ENCODE assay signal across 19 cellular contexts in genomic region chr7:17915796-17916195, GRCh38.
"Had no signal": no experiment of that assay in that cellular context is flagged by ENCODE, and none has a peak within 500 bp of the region (broad histone marks: within the 10 kb centered on the region; RNA-seq: fewer than 3 reads in every experiment).

No MANE protein-coding gene starts in this region.

- H3K27ac ChIP-seq: colonic mucosa, hepatocyte, right atrium auricular region, sigmoid colon, tibial artery, upper lobe of right lung, vagina had no signal

- H3K4me1 ChIP-seq: colonic mucosa, upper lobe of right lung had no signal

- H3K4me3 ChIP-seq: colonic mucosa, hepatocyte, right atrium auricular region, sigmoid colon, smooth muscle cell, tibial artery, upper lobe of right lung, vagina had no signal

- FAIRE-seq: endothelial cell of umbilical vein had no signal

- H3K27me3 ChIP-seq: colonic mucosa, hepatocyte, right atrium auricular region, sigmoid colon, tibial artery, upper lobe of right lung, vagina had no signal

- DNase-seq: colonic mucosa; effector CD4-positive, alpha-beta T cell; erythroblast; head of caudate nucleus; left colon; natural killer cell; posterior cingulate gyrus; sigmoid colon; stimulated activated CD4-positive, alpha-beta T cell treated with anti-CD3 and anti-CD28 coated beads, Interleukin-4, amount 100 ng/mL, for 1 hour; stimulated activated CD8-positive, alpha-beta memory T cell treated with anti-CD3 and anti-CD28 coated beads, Interleukin-4, amount 100 ng/mL, for 48 hours; stimulated activated naive CD8-positive, alpha-beta T cell treated with anti-CD3 and anti-CD28 coated beads, Interleukin-15, Interleukin-2, amounts not matched to agents 100 U/mL and 50 U/mL, for 24 hours; tibial artery; upper lobe of right lung had no signal

- H3K9me3 ChIP-seq: colonic mucosa, sigmoid colon, vagina had no signal

- H3K36me3 ChIP-seq: colonic mucosa, right atrium auricular region, sigmoid colon, tibial artery, upper lobe of right lung, vagina had no signal

- ATAC-seq: left colon; natural killer cell; stimulated activated effector memory CD8-positive, alpha-beta T cell treated with anti-CD3 and anti-CD28 coated beads, Interleukin-12 subunit alpha, Interleukin-12 subunit beta, amount 100 ng/mL, for 72 hours; stimulated activated naive CD8-positive, alpha-beta T cell treated with anti-CD3 and anti-CD28 coated beads, Interleukin-15, Interleukin-2, amounts not matched to agents 100 U/mL and 50 U/mL, for 24 hours; upper lobe of right lung had no signal
